ENCODE assay signal across 26 cellular contexts in genomic region chr3:196012941-196013471, GRCh38.
"Had no signal": no experiment of that assay in that cellular context is flagged by ENCODE, and none has a peak within 500 bp of the region (broad histone marks: within the 10 kb centered on the region; RNA-seq: fewer than 3 reads in every experiment).

No MANE protein-coding gene starts in this region.

- ATAC-seq: activated T-cell treated with anti-CD3 and anti-CD28 coated beads, Interleukin-2, amount 50 U/mL, for 4 hours; foreskin keratinocyte; left ventricle myocardium superior; right lobe of liver had no signal

- H3K36me3 Mint-ChIP-seq: activated naive CD8-positive, alpha-beta T cell treated with anti-CD3 and anti-CD28 coated beads, Interleukin-2, amount 10 ng/mL, durations not matched to agents 7 days and 5 days; immature natural killer cell had no signal

- H3K27ac ChIP-seq: epithelial cell of prostate, foreskin keratinocyte, right lobe of liver, testis, uterus had no signal

- H3K4me3 Mint-ChIP-seq: activated naive CD4-positive, alpha-beta T cell treated with anti-CD3 and anti-CD28 coated beads for 36 hours; activated naive CD8-positive, alpha-beta T cell treated with anti-CD3 and anti-CD28 coated beads, Interleukin-2, amount 10 ng/mL, durations not matched to agents 7 days and 5 days; activated T-cell treated with anti-CD3 and anti-CD28 coated beads, Interleukin-2, amount 50 U/mL, for 4 hours; endodermal cell; immature natural killer cell; nephron progenitor cell; T-helper 1 cell treated with Interleukin-12 subunit alpha and Interleukin-12 subunit beta and Interleukin-4 antibody, amounts not matched to agents 30 μg/mL and 1 μg/mL, for 36 hours had no signal

- DNase-seq: activated CD4-positive, alpha-beta T cell treated with anti-CD3 and anti-CD28 coated beads for 4 hours; activated CD4-positive, alpha-beta T cell treated with anti-CD3 and anti-CD28 coated beads, Interleukin-2, amount 50 U/mL, for 48 hours; activated CD4-positive, CD25-positive, alpha-beta regulatory T cell; activated CD8-positive, alpha-beta memory T cell treated with anti-CD3 and anti-CD28 coated beads, Interleukin-2, amount 50 U/mL, for 48 hours; activated effector memory CD4-positive, alpha-beta T cell treated with Interleukin-2 at 50 U/mL for 16 hours; activated naive CD4-positive, alpha-beta T cell treated with anti-CD3 and anti-CD28 coated beads for 36 hours; activated naive CD8-positive, alpha-beta T cell treated with anti-CD3 and anti-CD28 coated beads, Interleukin-2, amount 10 ng/mL, durations not matched to agents 7 days and 5 days; activated T-cell treated with anti-CD3 and anti-CD28 coated beads, Interleukin-2, amount 50 U/mL, for 4 hours; amygdala; cortex of kidney; endodermal cell; foreskin keratinocyte; immature natural killer cell; left ventricle myocardium superior; nephron progenitor cell; nucleus accumbens; posterior cingulate gyrus; right lobe of liver; small intestine; stimulated activated CD8-positive, alpha-beta memory T cell treated with anti-CD3 and anti-CD28 coated beads, Interleukin-4, amount 100 ng/mL, for 48 hours; stimulated activated naive CD4-positive, alpha-beta T cell; T1000; testis; uterus had no signal

- H3K36me3 ChIP-seq: right lobe of liver, uterus had no signal

- H3K27ac Mint-ChIP-seq: activated naive CD4-positive, alpha-beta T cell treated with anti-CD3 and anti-CD28 coated beads for 36 hours; activated naive CD8-positive, alpha-beta T cell treated with anti-CD3 and anti-CD28 coated beads, Interleukin-2, amount 10 ng/mL, durations not matched to agents 7 days and 5 days; endodermal cell; immature natural killer cell; nephron progenitor cell; T-helper 1 cell treated with Interleukin-12 subunit alpha and Interleukin-12 subunit beta and Interleukin-4 antibody, amounts not matched to agents 30 μg/mL and 1 μg/mL, for 36 hours had no signal

- H3K4me1 ChIP-seq: foreskin keratinocyte, right lobe of liver, testis, uterus had no signal

- H3K9me3 Mint-ChIP-seq: T-helper 1 cell treated with Interleukin-12 subunit alpha and Interleukin-12 subunit beta and Interleukin-4 antibody, amounts not matched to agents 30 μg/mL and 1 μg/mL, for 36 hours had no signal

- H3K4me3 ChIP-seq: right lobe of liver, testis, uterus had no signal

- H3K4me1 Mint-ChIP-seq: endodermal cell, immature natural killer cell had no signal

- H3K9me3 ChIP-seq: right lobe of liver, testis, uterus had no signal

- H3K27me3 ChIP-seq: right lobe of liver, testis, uterus had no signal
